Comparison of ENCODE assay signal across 9 cellular contexts in the genomic region with DNA sequence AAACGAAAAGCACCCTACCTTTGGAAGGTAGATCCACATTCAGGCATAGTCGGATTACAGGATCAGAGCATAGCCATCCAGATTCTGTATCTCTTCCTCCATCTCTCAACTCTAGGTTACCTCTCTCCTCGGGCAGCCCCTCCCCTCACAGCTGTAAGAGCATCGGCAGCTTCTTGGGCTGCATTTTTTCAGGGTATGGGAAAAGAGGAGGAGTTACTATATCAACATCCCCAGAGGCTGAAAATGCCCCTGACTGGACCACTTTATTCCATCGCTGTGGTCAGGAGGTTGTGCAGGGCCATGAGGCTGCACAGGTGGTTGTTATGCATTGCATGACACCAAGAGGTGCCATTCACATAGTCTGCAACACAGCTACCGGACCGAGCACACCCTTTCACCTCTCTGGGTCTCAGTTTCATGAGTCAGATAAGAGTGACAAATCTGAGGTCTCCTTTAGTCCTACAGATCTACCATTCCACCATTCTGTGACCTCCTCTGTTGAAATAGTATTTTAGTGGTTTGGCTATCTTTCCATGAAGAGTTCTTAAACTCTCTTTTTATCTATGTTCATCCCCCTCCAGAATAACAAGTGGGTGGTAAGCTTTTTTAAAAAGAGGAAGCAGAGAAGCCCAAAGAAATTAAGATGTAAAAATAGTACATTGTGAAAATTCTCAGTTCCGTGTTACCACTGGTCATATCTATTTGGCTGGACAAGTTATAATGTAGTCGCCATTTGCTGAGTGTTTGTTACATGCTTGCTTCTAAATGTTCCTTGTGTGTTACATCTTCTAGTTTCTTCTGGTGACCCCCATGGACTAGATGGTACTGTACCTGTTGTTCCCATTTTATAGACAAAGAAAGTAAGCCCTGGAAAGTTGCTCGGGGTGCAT. TPM values are rescaled to one million over a fixed set of nuclear protein-coding genes. Genes with fewer than 3 reads are reported as not detected.
A peak's percentile ranks its signal among the peaks of the same experiment; 100 is the strongest.
DNase-seq lines count a peak whose midpoint lies in the region; ATAC-seq and TF ChIP-seq lines count a peak whose summit lies in the region.
"Had no signal": no experiment of that assay in that cellular context is flagged by ENCODE, and none has a peak within 500 bp of the region (broad histone marks: within the 10 kb centered on the region; RNA-seq: fewer than 3 reads in every experiment).

No MANE protein-coding gene starts in this region.

- no peak overlapping the region for H3K4me3 ChIP-seq in suprapubic skin

- 77% methylated on average over 10 of the region's 10 CpGs for WGBS in suprapubic skin

- H3K4me1 ChIP-seq in suprapubic skin: peaks cover 2% of the 10 kb centered on the region

- intact Hi-C loops in left colon (cut with DNase I, micrococcal nuclease): no loop called here

- DNase-seq in GF-D8 (lab: John Stamatoyannopoulos, UW) (peak; percentile 51), SIG-M5 (lab: John Stamatoyannopoulos, UW) (peak; percentile 89), activated gamma-delta T cell treated with Interleukin-2 at 50 U/mL for 16 hours (no peak), left colon (no peak), anterior cingulate cortex (lab: John Stamatoyannopoulos, UW) (no peak), suprapubic skin (ENCODE audit: low spot score in 2 of 2) (no peak)
- DNase-seq: C1 segment of cervical spinal cord had no signal

- H3K9me3 ChIP-seq in suprapubic skin: no peaks in the 10 kb centered on the region

- H3K27me3 ChIP-seq in suprapubic skin: no peaks in the 10 kb centered on the region

- TF ChIP-seq CTCF in suprapubic skin (IDR thresholded peaks at IDR 0.05): no peak

- no peak for TF ChIP-seq POLR2A in suprapubic skin (IDR thresholded peaks at IDR 0.05)

- ATAC-seq in GM19397 (IDR thresholded peaks at IDR 0.05; ENCODE audit: unreplicated experiment) (peak; percentile 93), HG03108 (IDR thresholded peaks at IDR 0.05; ENCODE audit: unreplicated experiment) (peak; percentile 77), left colon (no peak)

- TF ChIP-seq EP300 in suprapubic skin (IDR thresholded peaks at IDR 0.05): no peak

- H3K36me3 ChIP-seq in suprapubic skin: no peaks in the 10 kb centered on the region

- H3K27ac ChIP-seq in suprapubic skin: no peak overlapping the region

RNA-seq across cellular contexts. Expression of a gene that starts 56.6 kb away (rescaled TPM):
- total RNA-seq in left colon (10 to 100 TPM; 10.8 to 12.5 TPM), suprapubic skin (10 to 100 TPM; 12.9 to 39.5 (median 29.0) TPM)

Comparison
In these comparisons a context has a peak if more than half of its experiments do, and no peak if none do; other contexts are left out.
1. DNase-seq: peak in GF-D8 (single experiment) and SIG-M5 (single experiment); none in activated gamma-delta T cell treated with Interleukin-2 at 50 U/mL for 16 hours (single experiment), left colon (0 of 2), anterior cingulate cortex (0 of 58) and suprapubic skin (0 of 2).